ENCODE assay signal across 12 cellular contexts in the genomic region with DNA sequence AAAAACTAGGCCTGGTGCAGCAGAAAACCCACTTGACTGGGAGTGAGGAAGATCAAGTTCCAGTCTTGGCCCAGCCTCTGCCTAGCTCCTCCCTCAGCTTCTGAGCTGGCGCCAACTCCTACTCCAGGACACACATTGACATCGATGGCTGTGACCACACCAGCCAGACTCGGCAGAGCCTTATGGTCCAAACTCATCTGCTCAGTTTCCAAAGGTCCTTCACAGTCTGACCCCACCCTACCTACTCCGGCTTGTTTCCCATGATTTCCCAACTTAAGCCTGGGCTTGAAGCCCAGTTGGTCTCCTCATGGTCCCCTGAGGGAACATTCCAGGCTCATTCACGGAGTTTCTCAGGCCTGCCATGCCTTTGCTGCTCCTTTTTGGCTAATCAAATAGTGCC. TPM values are rescaled to one million over a fixed set of nuclear protein-coding genes. Genes with fewer than 3 reads are reported as not detected.
DNase-seq lines count a peak whose midpoint lies in the region; ATAC-seq and TF ChIP-seq lines count a peak whose summit lies in the region.
"Had no signal": no experiment of that assay in that cellular context is flagged by ENCODE, and none has a peak within 500 bp of the region (broad histone marks: within the 10 kb centered on the region; RNA-seq: fewer than 3 reads in every experiment).

No MANE protein-coding gene starts in this region.

- H3K4me1 Mint-ChIP-seq in CD8-positive, alpha-beta T cell (ENCODE audit: low read depth): peaks cover 62% of the 10 kb centered on the region

- POLR2A ChIA-PET in CD8-positive, alpha-beta T cell (lab: Charles Lee): no interaction called here
- POLR2A ChIA-PET in PC-9 (lab: Charles Lee; ENCODE audit: unreplicated experiment): no interaction called here

- no peak overlapping the region for H2AFZ ChIP-seq in PC-9
- H2AFZ ChIP-seq: neural progenitor cell had no signal

- intact Hi-C loops in CD8-positive, alpha-beta T cell (cut with DNase I, micrococcal nuclease): no loop called here
- intact Hi-C loops in PC-9 (cut with micrococcal nuclease; ENCODE audit: unreplicated experiment): no loop called here
- intact Hi-C loops in sciatic nerve (cut with DNase I): no loop called here

- no peaks in the 10 kb centered on the region for H3K9me3 ChIP-seq in CD8-positive, alpha-beta T cell (ENCODE audit: low read length)
- no peaks in the 10 kb centered on the region for H3K9me3 ChIP-seq in PC-9 (ENCODE audit: insufficient read depth, low read depth)

- no peak for DNase-seq in CD8-positive, alpha-beta T cell
- DNase-seq in PC-9 (no peak), fibroblast of the conjunctiva (ENCODE audit: low read depth) (peak; percentile 81), sciatic nerve (ENCODE audit: low spot score) (no peak), inferior parietal cortex (ENCODE audit: extremely low spot score) (no peak), activated gamma-delta T cell (lab: John Stamatoyannopoulos, UW) (no peak), hippocampal formation (lab: John Stamatoyannopoulos, UW) (no peak)
- no peak for DNase-seq in stimulated activated CD4-positive, alpha-beta T cell treated with anti-CD3 and anti-CD28 coated beads, Interleukin-15, amount 100 ng/mL, for 24 hours
- DNase-seq: brain microvascular endothelial cell, NCI-H226 had no signal

- no TSS peak for BruUV-seq in PC-9 (replicated peaks; lab: Mats Ljungman, UMichigan)

- no peaks in the 10 kb centered on the region for H3K9me2 ChIP-seq in PC-9 (ENCODE audit: insufficient read depth)

- H3K4me2 ChIP-seq in PC-9: peak overlapping the region; percentile 57
- H3K4me2 ChIP-seq: neural progenitor cell had no signal

- no peaks in the 10 kb centered on the region for H3K9me3 Mint-ChIP-seq in CD8-positive, alpha-beta T cell
- H3K9me3 Mint-ChIP-seq: neural progenitor cell had no signal

- H3K27ac Mint-ChIP-seq in CD8-positive, alpha-beta T cell: peak overlapping the region; percentile 49
- H3K27ac Mint-ChIP-seq: neural progenitor cell had no signal

- H3K79me2 ChIP-seq in PC-9 (ENCODE audit: low read depth): peaks cover 97% of the 10 kb centered on the region

- no peak overlapping the region for H3K27ac ChIP-seq in CD8-positive, alpha-beta T cell (ENCODE audit: low read depth, low read length)
- H3K27ac ChIP-seq in PC-9: peak overlapping the region; percentile 41
- H3K27ac ChIP-seq: brain microvascular endothelial cell, neural progenitor cell had no signal

- no peaks in the 10 kb centered on the region for H3K36me3 ChIP-seq in CD8-positive, alpha-beta T cell (ENCODE audit: insufficient read depth, low read length)
- 0 out of 2 replicates have a peak, but pooled peaks cover 1% of the 10 kb centered on the region for H3K36me3 ChIP-seq in PC-9 (ENCODE audit: low read depth)
- H3K36me3 ChIP-seq: brain microvascular endothelial cell, neural progenitor cell had no signal

- H3K27me3 ChIP-seq in CD8-positive, alpha-beta T cell (ENCODE audit: insufficient read depth, low read length): no peaks in the 10 kb centered on the region
- H3K27me3 ChIP-seq in PC-9 (ENCODE audit: insufficient read depth, low read depth): no peaks in the 10 kb centered on the region
- H3K27me3 ChIP-seq: brain microvascular endothelial cell, neural progenitor cell had no signal

- peaks cover 44% of the 10 kb centered on the region for H3F3A ChIP-seq in PC-9 (ENCODE audit: insufficient read depth, low read depth)

- peaks cover 1% of the 10 kb centered on the region; the same call in 1 of the 2 replicates for H4K20me1 ChIP-seq in PC-9 (ENCODE audit: insufficient read depth)

- H3K36me3 Mint-ChIP-seq in CD8-positive, alpha-beta T cell: peaks cover 5% of the 10 kb centered on the region

- no peak for ATAC-seq in CD8-positive, alpha-beta T cell
- ATAC-seq in sciatic nerve: peak; percentile 96
- ATAC-seq: SK-N-SH treated with all-trans-retinoic acid at 6 μM for 48 hours had no signal

- TF ChIP-seq CTCF in CD8-positive, alpha-beta T cell (IDR thresholded peaks at IDR 0.05): no peak
- no peak for TF ChIP-seq CTCF in PC-9 (conservative IDR thresholded peaks at IDR 0.05)

- no peaks in the 10 kb centered on the region for H3K27me3 Mint-ChIP-seq in CD8-positive, alpha-beta T cell (ENCODE audit: low read depth)

- H3K4me3 Mint-ChIP-seq in CD8-positive, alpha-beta T cell: no peak overlapping the region
- H3K4me3 Mint-ChIP-seq: neural progenitor cell had no signal

- H3K4me3 ChIP-seq in CD8-positive, alpha-beta T cell (ENCODE audit: low read depth, low read length): no peak overlapping the region
- no peak overlapping the region for H3K4me3 ChIP-seq in PC-9
- H3K4me3 ChIP-seq: neural progenitor cell had no signal

- CTCF ChIA-PET in CD8-positive, alpha-beta T cell (lab: Charles Lee): interaction anchor here (1.1 kb wide), 1 partner anchor 93 kb away, joined by 3 read pairs; no protein-coding TSS in a partner anchor
- CTCF ChIA-PET in PC-9 (lab: Charles Lee): no interaction called here

- H3K4me1 ChIP-seq in CD8-positive, alpha-beta T cell (ENCODE audit: insufficient read depth, low read length): peaks cover 57% of the 10 kb centered on the region
- peaks cover 60% of the 10 kb centered on the region for H3K4me1 ChIP-seq in PC-9 (replicated peaks; ENCODE audit: insufficient read depth)

RNA-seq across cellular contexts. Expression of a gene that starts 10.1 kb away (rescaled TPM):
- 10 to 100 TPM; 11.7 to 13.8 TPM for total RNA-seq in CD8-positive, alpha-beta T cell
- total RNA-seq in PC-9 (2021): 53.0 and 60.3 TPM in 2 replicates
- 15.3 TPM for total RNA-seq in sciatic nerve
